In genomic region chr13:99975626-99976025, GRCh38 we compare ENCODE assay signal across 12 cellular contexts. TPM values are rescaled to one million over a fixed set of nuclear protein-coding genes. Genes with fewer than 3 reads are reported as not detected.
"Had no signal": no experiment of that assay in that cellular context is flagged by ENCODE, and none has a peak within 500 bp of the region (broad histone marks: within the 10 kb centered on the region; RNA-seq: fewer than 3 reads in every experiment).

No MANE protein-coding gene starts in this region.

- H3K4me3 ChIP-seq: colonic mucosa, heart left ventricle, pancreas, SJSA1, tibial artery had no signal

- H3K36me3 ChIP-seq: colonic mucosa, heart left ventricle, pancreas, SJSA1, tibial artery had no signal

- H3K27ac ChIP-seq: colonic mucosa, heart left ventricle, pancreas, SJSA1, tibial artery had no signal

- H3K9me3 ChIP-seq: colonic mucosa, pancreas, tibial artery had no signal

- DNase-seq: activated CD4-positive, alpha-beta T cell treated with anti-CD3 and anti-CD28 coated beads, Interleukin-2, amount 10 ng/mL, durations not matched to agents 7 days and 5 days; aorta; heart left ventricle; pancreas; small intestine; T1000; tibial artery had no signal

- H3K4me3 Mint-ChIP-seq: activated CD4-positive, alpha-beta T cell treated with anti-CD3 and anti-CD28 coated beads, Interleukin-2, amount 10 ng/mL, durations not matched to agents 7 days and 5 days had no signal

- H3K27ac Mint-ChIP-seq: activated CD4-positive, alpha-beta T cell treated with anti-CD3 and anti-CD28 coated beads, Interleukin-2, amount 10 ng/mL, durations not matched to agents 7 days and 5 days had no signal

- ATAC-seq: heart left ventricle, pancreas had no signal

RNA-seq across cellular contexts. Expression of gene ZIC5, which starts 4.1 kb away (rescaled TPM):
- total RNA-seq: activated CD4-positive, alpha-beta T cell treated with anti-CD3 and anti-CD28 coated beads, Interleukin-2, amount 10 ng/mL, durations not matched to agents 7 days and 5 days; aorta; heart left ventricle; kidney epithelial cell; liver; mesenteric fat pad; SJSA1 had no signal
- polyA plus RNA-seq: heart left ventricle, liver, pancreas had no signal

RNA-seq across cellular contexts. Expression of gene ZIC2, which starts 6.0 kb away (rescaled TPM):
- total RNA-seq: activated CD4-positive, alpha-beta T cell treated with anti-CD3 and anti-CD28 coated beads, Interleukin-2, amount 10 ng/mL, durations not matched to agents 7 days and 5 days; aorta; heart left ventricle; kidney epithelial cell; liver; mesenteric fat pad had no signal
- polyA plus RNA-seq: heart left ventricle, liver, pancreas had no signal
